ENCODE assay signal across 23 cellular contexts in genomic region chr3:16257304-16257703, GRCh38.
"Had no signal": no experiment of that assay in that cellular context is flagged by ENCODE, and none has a peak within 500 bp of the region (broad histone marks: within the 10 kb centered on the region; RNA-seq: fewer than 3 reads in every experiment).

No MANE protein-coding gene starts in this region.

- H2AFZ ChIP-seq: hepatocyte had no signal

- ATAC-seq: effector memory CD8-positive, alpha-beta T cell; esophagus mucosa; gastroesophageal sphincter; heart left ventricle; left cardiac atrium; left lung; left ventricle myocardium superior had no signal

- H3K27me3 ChIP-seq: colonic mucosa, esophagus squamous epithelium, gastroesophageal sphincter, heart left ventricle, hepatocyte, left lung had no signal

- H3K4me1 ChIP-seq: colonic mucosa had no signal

- H3K4me3 Mint-ChIP-seq: dendritic cell treated with granulocyte-macrophage colony-stimulating factor and Interleukin-4, amounts not matched to agents 40 ng/mL and 50 ng/mL, for 4 days; effector memory CD8-positive, alpha-beta T cell; endodermal cell; memory B cell had no signal

- DNase-seq: colonic mucosa; cortex of kidney; effector CD8-positive, alpha-beta T cell; effector memory CD8-positive, alpha-beta T cell; endodermal cell; erythroblast; esophagus squamous epithelium; foreskin melanocyte; heart left ventricle; hypothalamus; left cardiac atrium; left lung; left ventricle myocardium superior; mammary epithelial cell; mesendoderm; midbrain had no signal

- H3K4me2 ChIP-seq: hepatocyte had no signal

- H3K9me3 Mint-ChIP-seq: dendritic cell treated with granulocyte-macrophage colony-stimulating factor and Interleukin-4, amounts not matched to agents 40 ng/mL and 50 ng/mL, for 4 days; effector memory CD8-positive, alpha-beta T cell; endodermal cell; memory B cell had no signal

- H3K27me3 Mint-ChIP-seq: dendritic cell treated with granulocyte-macrophage colony-stimulating factor and Interleukin-4, amounts not matched to agents 40 ng/mL and 50 ng/mL, for 4 days; effector memory CD8-positive, alpha-beta T cell had no signal

- H3K27ac ChIP-seq: colonic mucosa, epithelial cell of prostate, esophagus squamous epithelium, gastroesophageal sphincter, heart left ventricle, hepatocyte, left lung had no signal

- H3K9me3 ChIP-seq: colonic mucosa, esophagus squamous epithelium, gastroesophageal sphincter, heart left ventricle, left lung had no signal

- H3K27ac Mint-ChIP-seq: dendritic cell treated with granulocyte-macrophage colony-stimulating factor and Interleukin-4, amounts not matched to agents 40 ng/mL and 50 ng/mL, for 4 days; effector memory CD8-positive, alpha-beta T cell; endodermal cell; memory B cell had no signal

- H3K4me3 ChIP-seq: colonic mucosa, esophagus squamous epithelium, gastroesophageal sphincter, heart left ventricle, hepatocyte, left lung, lung had no signal

- H3K4me1 Mint-ChIP-seq: endodermal cell had no signal

- H3K36me3 ChIP-seq: colonic mucosa had no signal
